Comparison of ENCODE assay signal across 1 cellular context in genomic region chr11:118694185-118694584, GRCh38.
A peak's percentile ranks its signal among the peaks of the same experiment; 100 is the strongest.
TF ChIP-seq lines count a peak whose summit lies in the region.

No MANE protein-coding gene starts in this region.

TF ChIP-seq in K562, 482 proteins besides CTCF, POLR2A, EP300 and RAD21:
- no peak for TF ChIP-seq POLR2AphosphoS2 (IDR thresholded peaks at IDR 0.05; ENCODE audit: low read length)
- peak in 1 of 2 experiments; percentile 54; a peak in 1 of 4 replicates for TF ChIP-seq RCOR1 (IDR thresholded peaks at IDR 0.05; ENCODE audit: borderline replicate concordance in 1 of 2, low read depth in 2 of 2, low read length in 2 of 2)
- TF ChIP-seq BCOR (IDR thresholded peaks at IDR 0.05): peak; percentile 69
- TF ChIP-seq ESRRA (IDR thresholded peaks at IDR 0.05; ENCODE audit: borderline replicate concordance, low read depth): no peak
- peak; percentile 76; the same call in 1 of the 2 replicates for TF ChIP-seq HLTF (IDR thresholded peaks at IDR 0.05)
- peak; percentile 90 for TF ChIP-seq RBM25 (IDR thresholded peaks at IDR 0.05; ENCODE audit: low read depth, low read length, severe bottlenecking)
- peak in 1 of 2 experiments; percentile 32; a peak in 1 of 4 replicates for TF ChIP-seq KDM1A (IDR thresholded peaks at IDR 0.05)
